In genomic region chr3:101561630-101562328, GRCh38 we compare ENCODE assay signal across 9 cellular contexts. TPM values are rescaled to one million over a fixed set of nuclear protein-coding genes. Genes with fewer than 3 reads are reported as not detected.
DNase-seq lines count a peak whose midpoint lies in the region; ATAC-seq, FAIRE-seq and TF ChIP-seq lines count a peak whose summit lies in the region.
"Had no signal": no experiment of that assay in that cellular context is flagged by ENCODE, and none has a peak within 500 bp of the region (broad histone marks: within the 10 kb centered on the region; RNA-seq: fewer than 3 reads in every experiment).

Gene TRMT10C, plus strand, starts transcription at chr3:101561868. Its CDS starts 2,914 bp downstream, at chr3:101564782.

- peak within 1 kb of the TSS; percentile 95 for H3K4me2 ChIP-seq in keratinocyte (ENCODE audit: control insufficient read depth, extremely low read depth, insufficient read depth, low read depth, low read length)

- no peaks in the 10 kb centered on the region for H3K9me1 ChIP-seq in keratinocyte (ENCODE audit: control insufficient read depth, extremely low read depth, insufficient read depth, low read length)

- TF ChIP-seq CTCF in AG09319 (IDR thresholded peaks at IDR 0.05; ENCODE audit: low read depth, low read length) (no peak), keratinocyte (optimal IDR thresholded peaks at IDR 0.05 in 1 of 3, IDR thresholded peaks at IDR 0.05 in 1 of 3, conservative IDR thresholded peaks at IDR 0.05 in 1 of 3; ENCODE audit: extremely low read depth in 1 of 3, insufficient read depth in 2 of 3, low read length in 3 of 3) (no peak)

- peak within 1 kb of the TSS; percentile 96 for H2AFZ ChIP-seq in keratinocyte (ENCODE audit: control insufficient read depth, low read length)

- H3K9me3 ChIP-seq in keratinocyte (ENCODE audit: control insufficient read depth, low read depth, low read length) = no peaks in the 10 kb centered on the region

- H3K27ac ChIP-seq in keratinocyte (ENCODE audit: control insufficient read depth, insufficient read depth, low read length) = peak within 1 kb of the TSS; percentile 96

- FAIRE-seq in keratinocyte (lab: Jason Lieb, UNC) = peak; percentile 75
- FAIRE-seq: colon had no signal

- no peaks in the 10 kb centered on the region for H3K27me3 ChIP-seq in keratinocyte (ENCODE audit: control insufficient read depth, extremely low read depth, insufficient read depth, low read length)

- H3K4me1 ChIP-seq in keratinocyte (ENCODE audit: control insufficient read depth, extremely low read depth, insufficient read depth, low read length) = peaks cover 12% of the 10 kb centered on the region

- dilution Hi-C loops in keratinocyte (cut with MboI; ENCODE audit: extremely low pct_ligation_motif_present, low sequenced_read_pairs) = no loop called here

- peak within 1 kb of the TSS; percentile 99 for H3K9ac ChIP-seq in keratinocyte (ENCODE audit: control insufficient read depth, extremely low read depth, insufficient read depth, low read length)

- H3K36me3 ChIP-seq in keratinocyte (ENCODE audit: control insufficient read depth in 2 of 2, extremely low read depth in 1 of 2, insufficient read depth in 2 of 2, low read length in 2 of 2) = peaks cover 9 to 20% of the 10 kb centered on the region in 2 experiments

- peak within 1 kb of the TSS; percentile 84 to 100 (median 97) for H3K4me3 ChIP-seq in keratinocyte (ENCODE audit: control insufficient read depth in 2 of 3, extremely low read depth in 1 of 3, insufficient read depth in 2 of 3, low read depth in 1 of 3, low read length in 3 of 3)

- H3K79me2 ChIP-seq in keratinocyte (ENCODE audit: control insufficient read depth, insufficient read depth, low read length) = peaks cover 50% of the 10 kb centered on the region

- DNase-seq in AG09319 (ENCODE audit: extremely low read depth, low read depth) = peak; percentile 71
- DNase-seq in NCI-H460 (ENCODE audit: extremely low read depth, low read depth) = peak; percentile 86
- DNase-seq in activated CD4-positive, CD25-positive, alpha-beta regulatory T cell treated with anti-CD3 and anti-CD28 coated beads, Interleukin-2, amount 50 U/mL, for 72 hours = peak; percentile 89
- DNase-seq in cerebellar nuclear complex (lab: John Stamatoyannopoulos, UW) = peak; percentile 41 to 77
- DNase-seq in keratinocyte (ENCODE audit: low read depth, low spot score) = peak; percentile 30
- DNase-seq in stimulated activated CD4-positive, alpha-beta T cell treated with anti-CD3 and anti-CD28 coated beads, Interleukin-15, amount 100 ng/mL, for 1 hour (ENCODE audit: low read depth in 1 of 2, low spot score in 1 of 2) = peak; percentile 72 to 83

- H4K20me1 ChIP-seq in keratinocyte (ENCODE audit: control insufficient read depth, extremely low read depth, insufficient read depth, low read length) = peaks cover 14% of the 10 kb centered on the region

- ATAC-seq in GM19025 (IDR thresholded peaks at IDR 0.05; ENCODE audit: low read depth, unreplicated experiment) (peak; percentile 100), HG03342 (IDR thresholded peaks at IDR 0.05; ENCODE audit: unreplicated experiment) (peak; percentile 100)

RNA-seq across cellular contexts. Expression of gene TRMT10C, which starts in this region (rescaled TPM):
- total RNA-seq in NCI-H460 (2014; rRNA removed; shearing (Covaris generic)) = 36.4 and 42.0 TPM in 2 replicates
- 30.3 and 36.5 TPM in 2 replicates for polyA plus RNA-seq in NCI-H460 (2014; cell fraction: nucleus; rRNA removed)
- polyA plus RNA-seq in keratinocyte = 21.6 to 35.5 TPM (median 25.6 TPM) in 3 replicates
- 11.9 TPM for polyA plus RNA-seq in keratinocyte (2011; ENCODE audit: low read depth)
- polyA plus RNA-seq in keratinocyte (2011; cell fraction: cytosol; rRNA removed) = 14.8 and 28.2 TPM in 2 replicates
- polyA plus RNA-seq in keratinocyte (2011; cell fraction: nucleus; rRNA removed) = 24.1 and 32.1 TPM in 2 replicates
- polyA plus RNA-seq in keratinocyte (2012; ENCODE audit: low replicate concordance) = 19.9 and 26.4 TPM in 2 replicates
- polyA minus RNA-seq in keratinocyte = 4.1 to 16.6 TPM (median 11.3 TPM) in 3 replicates
- polyA minus RNA-seq in keratinocyte (2011; cell fraction: cytosol; rRNA and poly(A)+ RNA removed) = 17.5 TPM
- polyA minus RNA-seq in keratinocyte (2011; cell fraction: nucleus; rRNA and poly(A)+ RNA removed) = 9.3 and 16.2 TPM in 2 replicates

Comparison
In these comparisons a context has a peak if more than half of its experiments do, and no peak if none do; other contexts are left out.
1. Peak in every context shown above with its lines: DNase-seq, ATAC-seq, H3K4me3 ChIP-seq and H3K27ac ChIP-seq.
2. DNase-seq: peak in every context shown above with its lines; median percentile 89 in activated CD4-positive, CD25-positive, alpha-beta regulatory T cell treated with anti-CD3 and anti-CD28 coated beads, Interleukin-2, amount 50 U/mL, for 72 hours; 86 in NCI-H460; 78 in stimulated activated CD4-positive, alpha-beta T cell treated with anti-CD3 and anti-CD28 coated beads, Interleukin-15, amount 100 ng/mL, for 1 hour; 71 in AG09319; 59 in cerebellar nuclear complex; 30 in keratinocyte.